ENCODE assay signal across 26 cellular contexts in genomic region chr15:68345481-68345880, GRCh38.
"Had no signal": no experiment of that assay in that cellular context is flagged by ENCODE, and none has a peak within 500 bp of the region (broad histone marks: within the 10 kb centered on the region; RNA-seq: fewer than 3 reads in every experiment).

No MANE protein-coding gene starts in this region.

- H3K9me3 ChIP-seq: esophagus squamous epithelium, gastrocnemius medialis, neutrophil, pancreas, psoas muscle, right atrium auricular region, stomach, suprapubic skin, uterus had no signal

- H3K27ac Mint-ChIP-seq: activated CD4-positive, alpha-beta memory T cell treated with anti-CD3 and anti-CD28 coated beads, Interleukin-2, amount 10 ng/mL, durations not matched to agents 7 days and 5 days; activated naive CD8-positive, alpha-beta T cell treated with anti-CD3 and anti-CD28 coated beads, Interleukin-2, amount 50 U/mL, for 24 hours; activated T-cell treated with anti-CD3 and anti-CD28 coated beads, Interleukin-2, amount 50 U/mL, for 72 hours; natural killer cell treated with Interleukin-12 subunit alpha and Interleukin-12 subunit beta and Interleukin-15 and Interleukin-18, amount 100 ng/mL, for 72 hours; T-helper 17 cell had no signal

- H3K9me3 Mint-ChIP-seq: activated CD4-positive, alpha-beta memory T cell treated with anti-CD3 and anti-CD28 coated beads, Interleukin-2, amount 10 ng/mL, durations not matched to agents 7 days and 5 days; activated naive CD8-positive, alpha-beta T cell treated with anti-CD3 and anti-CD28 coated beads, Interleukin-2, amount 50 U/mL, for 24 hours; activated T-cell treated with anti-CD3 and anti-CD28 coated beads, Interleukin-2, amount 50 U/mL, for 72 hours; natural killer cell treated with Interleukin-12 subunit alpha and Interleukin-12 subunit beta and Interleukin-15 and Interleukin-18, amount 100 ng/mL, for 72 hours had no signal

- DNase-seq: activated CD4-positive, alpha-beta memory T cell treated with anti-CD3 and anti-CD28 coated beads, Interleukin-2, amount 10 ng/mL, durations not matched to agents 7 days and 5 days; activated CD4-positive, alpha-beta T cell treated with anti-CD3 and anti-CD28 coated beads for 4 hours; activated CD4-positive, CD25-positive, alpha-beta regulatory T cell; activated effector memory CD4-positive, alpha-beta T cell treated with anti-CD3 and anti-CD28 coated beads, Interleukin-2, amount 50 U/mL, for 16 hours; activated naive CD4-positive, alpha-beta T cell treated with anti-CD3 and anti-CD28 coated beads, Interleukin-2, amount 50 U/mL, for 16 hours; activated naive CD8-positive, alpha-beta T cell treated with anti-CD3 and anti-CD28 coated beads, Interleukin-2, amount 50 U/mL, for 24 hours; activated T-cell treated with anti-CD3 and anti-CD28 coated beads, Interleukin-2, amount 50 U/mL, for 72 hours; brain microvascular endothelial cell; caudate nucleus; esophagus squamous epithelium; gastrocnemius medialis; head of caudate nucleus; hypothalamus; left ventricle myocardium superior; mammary epithelial cell; midbrain; pancreas; psoas muscle; stimulated activated CD4-positive, alpha-beta T cell treated with anti-CD3 and anti-CD28 coated beads, Interleukin-12 subunit alpha, Interleukin-12 subunit beta, amount 100 ng/mL, for 4 hours; stomach; T-helper 17 cell; uterus had no signal

- H3K4me1 Mint-ChIP-seq: activated CD4-positive, alpha-beta memory T cell treated with anti-CD3 and anti-CD28 coated beads, Interleukin-2, amount 10 ng/mL, durations not matched to agents 7 days and 5 days had no signal

- H3K4me3 Mint-ChIP-seq: activated CD4-positive, alpha-beta memory T cell treated with anti-CD3 and anti-CD28 coated beads, Interleukin-2, amount 10 ng/mL, durations not matched to agents 7 days and 5 days; activated naive CD8-positive, alpha-beta T cell treated with anti-CD3 and anti-CD28 coated beads, Interleukin-2, amount 50 U/mL, for 24 hours; activated T-cell treated with anti-CD3 and anti-CD28 coated beads, Interleukin-2, amount 50 U/mL, for 72 hours; natural killer cell treated with Interleukin-12 subunit alpha and Interleukin-12 subunit beta and Interleukin-15 and Interleukin-18, amount 100 ng/mL, for 72 hours; T-helper 17 cell had no signal

- H3K36me3 ChIP-seq: esophagus squamous epithelium, gastrocnemius medialis, neutrophil, pancreas, stomach, suprapubic skin, uterus had no signal

- H3K27me3 ChIP-seq: brain microvascular endothelial cell, gastrocnemius medialis, neutrophil, pancreas, right atrium auricular region, stomach, suprapubic skin, uterus had no signal

- H3K27me3 Mint-ChIP-seq: activated naive CD8-positive, alpha-beta T cell treated with anti-CD3 and anti-CD28 coated beads, Interleukin-2, amount 50 U/mL, for 24 hours had no signal

- H3K27ac ChIP-seq: brain microvascular endothelial cell, esophagus squamous epithelium, gastrocnemius medialis, neutrophil, pancreas, psoas muscle, right atrium auricular region, stomach, suprapubic skin had no signal

- H3K4me3 ChIP-seq: esophagus squamous epithelium, gastrocnemius medialis, pancreas, psoas muscle, right atrium auricular region, stomach, suprapubic skin, uterus had no signal

- ATAC-seq: activated naive CD8-positive, alpha-beta T cell treated with anti-CD3 and anti-CD28 coated beads, Interleukin-2, amount 50 U/mL, for 24 hours; activated T-cell treated with anti-CD3 and anti-CD28 coated beads, Interleukin-2, amount 50 U/mL, for 72 hours; gastrocnemius medialis; left ventricle myocardium superior; natural killer cell treated with Interleukin-12 subunit alpha and Interleukin-12 subunit beta and Interleukin-15 and Interleukin-18, amount 100 ng/mL, for 72 hours; pancreas; psoas muscle; T-helper 17 cell had no signal

- H3K36me3 Mint-ChIP-seq: natural killer cell treated with Interleukin-12 subunit alpha and Interleukin-12 subunit beta and Interleukin-15 and Interleukin-18, amount 100 ng/mL, for 72 hours had no signal
